In genomic region chr1:58845947-58846346, GRCh38 we compare ENCODE assay signal across 1 cellular context.
TF ChIP-seq lines count a peak whose summit lies in the region.

No MANE protein-coding gene starts in this region.

TF ChIP-seq in WTC11, 78 proteins besides CTCF, POLR2A, EP300 and RAD21 (continued from another document):
- no peak for TF ChIP-seq ESRRA (CRISPR knock-in tag; IDR thresholded peaks at IDR 0.05; ENCODE audit: borderline replicate concordance)
- TF ChIP-seq CBFB (CRISPR knock-in tag; IDR thresholded peaks at IDR 0.05; ENCODE audit: low read depth) = no peak
